In the genomic region with DNA sequence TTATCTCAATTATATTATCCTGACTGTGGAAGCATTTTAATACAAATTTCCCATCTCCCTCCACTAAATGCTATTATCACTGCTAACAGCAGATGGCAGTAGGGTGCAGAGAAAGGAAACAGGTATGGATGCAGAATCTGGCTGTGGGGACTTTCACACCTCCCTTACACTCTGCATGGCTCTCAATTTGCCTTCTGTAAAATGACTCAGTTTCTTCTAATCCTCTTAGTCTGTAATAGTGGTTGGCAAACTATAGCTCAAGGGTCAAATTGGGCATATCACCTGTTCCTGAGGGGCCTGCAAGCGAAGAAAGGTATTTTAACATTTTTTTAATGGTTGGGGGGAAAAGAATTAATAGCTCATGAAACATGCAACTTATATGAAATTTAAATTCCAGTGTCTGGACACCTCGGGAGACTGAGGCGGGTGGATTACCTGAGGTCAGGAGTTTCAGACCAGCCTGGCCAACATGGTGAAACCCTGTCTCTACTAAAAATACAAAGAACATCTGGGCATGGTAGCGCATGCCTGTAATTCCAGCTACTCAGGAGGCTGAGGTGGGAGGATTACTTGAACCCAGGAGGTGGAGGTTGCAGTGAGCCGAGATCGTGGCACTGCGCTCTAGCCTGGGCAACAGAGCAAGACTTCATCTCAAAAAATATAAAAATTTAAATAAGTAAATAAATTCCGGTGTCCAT, we compare ENCODE assay signal across 8 cellular contexts.
DNase-seq lines count a peak whose midpoint lies in the region; ATAC-seq lines count a peak whose summit lies in the region.

No MANE protein-coding gene starts in this region.

- intact Hi-C loops in aorta (cut with DNase I) = loop anchor here (1.0 to 10.0 kb wide), 8 partner anchors 41 to 372 kb away; no protein-coding TSS in a partner anchor

- H3K9me3 ChIP-seq in NT2/D1 (ENCODE audit: insufficient read depth, low read length) (no peaks in the 10 kb centered on the region), aorta (ENCODE audit: control insufficient read depth, low read length) (no peaks in the 10 kb centered on the region)

- DNase-seq in DMS 273 treated with DMSO at 0.1 percent for 48 hours (lab: John Stamatoyannopoulos, UW) = peak; percentile 22
- DNase-seq in HT-29 (ENCODE audit: low spot score) = peak; percentile 93
- peak; percentile 48 for DNase-seq in NT2/D1 (ENCODE audit: low read depth, low spot score)
- peak; percentile 78 for DNase-seq in glomerular visceral epithelial cell (ENCODE audit: extremely low spot score)
- peak; percentile 90 for DNase-seq in pons (ENCODE audit: low spot score)
- no peak for DNase-seq in aorta

- no peak overlapping the region for H3K9ac ChIP-seq in NT2/D1 (ENCODE audit: insufficient read length, low read depth)

- H3K4me3 ChIP-seq in NT2/D1 (ENCODE audit: insufficient read length, low read depth) (no peak overlapping the region), aorta (ENCODE audit: low read length in 2 of 2) (no peak overlapping the region)

- ATAC-seq in activated T-helper 17 cell treated with anti-CD3 and anti-CD28 coated beads, Interleukin-2, amount 50 U/mL, for 72 hours (replicated peaks) = peak; percentile 72
- ATAC-seq in aorta (ENCODE audit: low FRiP score) = peak; percentile 85
- no peak for ATAC-seq in GM19351 (IDR thresholded peaks at IDR 0.05; ENCODE audit: unreplicated experiment)

- peak overlapping the region; percentile 79 for H3K4me3 Mint-ChIP-seq in activated T-helper 17 cell treated with anti-CD3 and anti-CD28 coated beads, Interleukin-2, amount 50 U/mL, for 72 hours

- peak overlapping the region; percentile 96 for H3K27ac Mint-ChIP-seq in activated T-helper 17 cell treated with anti-CD3 and anti-CD28 coated beads, Interleukin-2, amount 50 U/mL, for 72 hours

- H3K4me1 ChIP-seq in NT2/D1 (ENCODE audit: insufficient read depth, insufficient read length) = no peaks in the 10 kb centered on the region
- peaks cover 2 to 5% of the 10 kb centered on the region in 2 donors for H3K4me1 ChIP-seq in aorta (ENCODE audit: control insufficient read depth in 1 of 2, insufficient read depth in 2 of 2, low read length in 2 of 2)

- WGBS in aorta, 2 donors = 55 to 60% methylated on average over 8 of the region's 8 CpGs

- no peaks in the 10 kb centered on the region for H3K27me3 ChIP-seq in NT2/D1 (ENCODE audit: insufficient read depth, insufficient read length)
- no peaks in the 10 kb centered on the region for H3K27me3 ChIP-seq in aorta (ENCODE audit: control insufficient read depth in 1 of 2, insufficient read depth in 2 of 2, low read length in 1 of 2)

- no peaks in the 10 kb centered on the region for H3K27me3 Mint-ChIP-seq in activated T-helper 17 cell treated with anti-CD3 and anti-CD28 coated beads, Interleukin-2, amount 50 U/mL, for 72 hours

- peaks cover 28% of the 10 kb centered on the region for H3K4me1 Mint-ChIP-seq in activated T-helper 17 cell treated with anti-CD3 and anti-CD28 coated beads, Interleukin-2, amount 50 U/mL, for 72 hours

- peak overlapping the region; percentile 32 to 88 for H3K27ac ChIP-seq in aorta (ENCODE audit: low read depth in 1 of 2, low read length in 2 of 2)

- no peaks in the 10 kb centered on the region for H3K9me3 Mint-ChIP-seq in activated T-helper 17 cell treated with anti-CD3 and anti-CD28 coated beads, Interleukin-2, amount 50 U/mL, for 72 hours

- H3K36me3 ChIP-seq in NT2/D1 (ENCODE audit: insufficient read depth, insufficient read length, low read length) (peaks cover 64% of the 10 kb centered on the region), aorta (ENCODE audit: control insufficient read depth in 1 of 2, insufficient read depth in 2 of 2, low read length in 1 of 2) (no peaks in the 10 kb centered on the region)

- peaks cover 82% of the 10 kb centered on the region for H3K36me3 Mint-ChIP-seq in activated T-helper 17 cell treated with anti-CD3 and anti-CD28 coated beads, Interleukin-2, amount 50 U/mL, for 72 hours (ENCODE audit: low read depth)

Comparison
In these comparisons a context has a peak if more than half of its experiments do, and no peak if none do; other contexts are left out.
1. DNase-seq: peak in DMS 273 treated with DMSO at 0.1 percent for 48 hours (single experiment), HT-29 (single experiment), NT2/D1 (single experiment), glomerular visceral epithelial cell (single experiment) and pons (single experiment); none in aorta (0 of 2).